8 cellular contexts compared by ENCODE assay signal in genomic region chr3:30606301-30607031, GRCh38.
DNase-seq lines count a peak whose midpoint lies in the region; ATAC-seq, FAIRE-seq and TF ChIP-seq lines count a peak whose summit lies in the region.

Gene TGFBR2, plus strand, starts transcription at chr3:30606601. Its CDS starts 283 bp downstream, at chr3:30606884.

- peak within 1 kb of the TSS; percentile 84 for H3K27ac ChIP-seq in caudate nucleus (ENCODE audit: low read depth, low read length)

- no peak for TF ChIP-seq CTCF in D721Med (IDR thresholded peaks at IDR 0.05; ENCODE audit: insufficient read depth, missing control alignments)

- DNase-seq in NCI-H2029 (lab: John Stamatoyannopoulos, UW) (peak; percentile 55), caudate nucleus (lab: John Stamatoyannopoulos, UW) (peak in 52 of 61 donors; percentile 4 to 79 (median 42)), iris pigment epithelial cell (ENCODE audit: low read depth) (peak; percentile 100), D721Med (ENCODE audit: insufficient read length, low spot score) (no peak)
- DNase-seq in activated CD4-positive, CD25-positive, alpha-beta regulatory T cell (lab: John Stamatoyannopoulos, UW) = peak; percentile 49 to 71 (median 68)
- peak; percentile 77 for DNase-seq in stimulated activated CD4-positive, alpha-beta T cell treated with anti-CD3 and anti-CD28 coated beads, Interleukin-12 subunit alpha, Interleukin-12 subunit beta, amount 100 ng/mL, for 4 hours

- ATAC-seq in GM18498 (IDR thresholded peaks at IDR 0.05; ENCODE audit: unreplicated experiment) = peak; percentile 79
- peak; percentile 80 for ATAC-seq in HG02759 (IDR thresholded peaks at IDR 0.05; ENCODE audit: unreplicated experiment)

- no peak for FAIRE-seq in D721Med (lab: Jason Lieb, UNC)
